11 cellular contexts compared by ENCODE assay signal in the genomic region with DNA sequence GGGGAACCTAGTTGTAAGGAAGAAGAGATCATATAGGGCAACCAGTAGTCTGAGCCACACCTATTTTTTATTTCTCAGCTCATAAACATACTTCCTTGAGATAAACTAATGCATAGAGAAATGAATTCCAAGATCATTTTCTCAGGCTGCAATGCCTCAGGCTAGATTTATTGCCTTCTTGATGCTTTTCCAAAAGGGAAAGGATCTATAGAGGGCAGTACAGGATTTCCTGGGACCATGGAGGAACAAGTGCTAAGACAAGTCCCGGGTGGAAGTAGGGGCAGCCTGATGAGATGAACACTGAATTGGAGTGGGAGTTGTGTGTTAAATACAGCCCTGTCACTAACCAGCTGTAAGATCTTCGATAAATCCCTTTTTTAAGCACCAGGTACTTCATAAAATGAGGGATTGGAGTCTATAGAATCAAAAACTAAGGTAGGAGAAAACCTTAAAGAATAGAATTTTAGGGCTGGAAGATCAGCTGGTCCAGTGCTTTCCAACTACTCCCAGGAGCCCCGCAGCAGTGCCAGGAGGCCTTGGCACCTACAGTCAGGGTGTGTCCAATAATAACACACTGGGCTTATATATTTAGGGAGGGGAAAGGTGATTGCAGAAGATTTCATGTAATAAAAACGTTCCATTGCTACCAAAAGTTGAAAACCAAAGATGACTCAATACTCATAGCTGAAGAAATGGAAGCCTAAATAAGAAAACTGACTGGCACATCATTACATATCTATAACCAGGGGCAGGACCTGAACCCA. TPM values are rescaled to one million over a fixed set of nuclear protein-coding genes. Genes with fewer than 3 reads are reported as not detected.
DNase-seq lines count a peak whose midpoint lies in the region; ATAC-seq and TF ChIP-seq lines count a peak whose summit lies in the region.
"Had no signal": no experiment of that assay in that cellular context is flagged by ENCODE, and none has a peak within 500 bp of the region (broad histone marks: within the 10 kb centered on the region; RNA-seq: fewer than 3 reads in every experiment).

No MANE protein-coding gene starts in this region.

- no peak overlapping the region for H2AFZ ChIP-seq in OCI-LY7 (ENCODE audit: low read length)
- no peak overlapping the region for H2AFZ ChIP-seq in osteoblast (ENCODE audit: low read length)

- DNase-seq in ELR (ENCODE audit: low read depth) (peak; percentile 57), OCI-LY7 (ENCODE audit: low spot score) (peak; percentile 6), epithelial cell of prostate (ENCODE audit: low read depth, low spot score) (no peak), osteoblast (ENCODE audit: insufficient read length, low spot score, missing footprints) (no peak), AG08396 (ENCODE audit: low spot score) (no peak), AG20443 (ENCODE audit: low spot score) (no peak)
- no peak for DNase-seq in activated CD8-positive, alpha-beta memory T cell treated with anti-CD3 and anti-CD28 coated beads, Interleukin-2, amount 50 U/mL, for 48 hours
- DNase-seq: activated CD8-positive, alpha-beta memory T cell treated with anti-CD3 and anti-CD28 coated beads for 24 hours; NCI-H226; testis had no signal

- H3K27ac ChIP-seq in OCI-LY7 (ENCODE audit: low read depth, low read length, poor library complexity, severe bottlenecking) = no peak overlapping the region
- H3K27ac ChIP-seq in epithelial cell of prostate = peak overlapping the region; percentile 70
- H3K27ac ChIP-seq in osteoblast (ENCODE audit: low read depth, low read length) = no peak overlapping the region
- H3K27ac ChIP-seq: testis had no signal

- H3K9me3 ChIP-seq in OCI-LY7 (ENCODE audit: low read length) (no peaks in the 10 kb centered on the region), osteoblast (ENCODE audit: low read depth, low read length) (no peaks in the 10 kb centered on the region)
- H3K9me3 ChIP-seq: testis had no signal

- H3K27me3 ChIP-seq in osteoblast (ENCODE audit: insufficient read depth, low read length) = peaks cover 4% of the 10 kb centered on the region
- H3K27me3 ChIP-seq: testis had no signal

- H3K79me2 ChIP-seq in OCI-LY7 (ENCODE audit: insufficient read depth, low read depth, low read length) (no peaks in the 10 kb centered on the region), osteoblast (ENCODE audit: insufficient read depth, low read length) (no peaks in the 10 kb centered on the region)

- no peaks in the 10 kb centered on the region for H4K20me1 ChIP-seq in OCI-LY7 (ENCODE audit: insufficient read depth, low read length)
- H4K20me1 ChIP-seq in osteoblast (ENCODE audit: insufficient read depth, low read length) = no peaks in the 10 kb centered on the region

- H3K4me1 ChIP-seq in OCI-LY7 (ENCODE audit: insufficient read depth, low read length, poor library complexity, severe bottlenecking) = peaks cover 4% of the 10 kb centered on the region
- H3K4me1 ChIP-seq in osteoblast (ENCODE audit: insufficient read depth, low read length) = peaks cover 34% of the 10 kb centered on the region

- POLR2A ChIA-PET in OCI-LY7 (lab: Charles Lee) = interaction anchor here (0.6 to 1.5 kb wide), 4 partner anchors 13 to 209 kb away, joined by 3 to 7 read pairs (median 4); no protein-coding TSS in a partner anchor

- peaks cover 32% of the 10 kb centered on the region for H3K36me3 ChIP-seq in OCI-LY7 (ENCODE audit: insufficient read depth, low read length)
- peaks cover 12% of the 10 kb centered on the region for H3K36me3 ChIP-seq in osteoblast (ENCODE audit: insufficient read depth, low read length)

- no TSS peak for BruUV-seq in OCI-LY7 (replicated peaks; lab: Mats Ljungman, UMichigan)

- intact Hi-C loops in OCI-LY7 (cut with micrococcal nuclease; ENCODE audit: unreplicated experiment) = no loop called here

- CTCF ChIA-PET in OCI-LY7 (lab: Charles Lee; ENCODE audit: unreplicated experiment) = no interaction called here

- H3K4me3 ChIP-seq in OCI-LY7 (ENCODE audit: low read depth, low read length, poor library complexity, severe bottlenecking) (no peak overlapping the region), osteoblast (ENCODE audit: insufficient read depth, low read length) (no peak overlapping the region)
- H3K4me3 ChIP-seq: testis had no signal

- TF ChIP-seq CTCF in OCI-LY7 (conservative IDR thresholded peaks at IDR 0.05; ENCODE audit: low read length) (no peak; the same call in 1 of the 2 replicates), osteoblast (IDR thresholded peaks at IDR 0.05; ENCODE audit: extremely low read depth, low read depth, low read length) (peak; percentile 49)

- H3K9me2 ChIP-seq in OCI-LY7 (ENCODE audit: insufficient read depth, low read length) = no peaks in the 10 kb centered on the region

- ATAC-seq in HG03520 (IDR thresholded peaks at IDR 0.05; ENCODE audit: unreplicated experiment) = no peak

- no peak overlapping the region for H3K4me2 ChIP-seq in OCI-LY7 (ENCODE audit: low read length)
- H3K4me2 ChIP-seq in osteoblast (ENCODE audit: insufficient read depth, low read length) = peak overlapping the region; percentile 11

RNA-seq across cellular contexts. Expression of gene SERTAD2, which starts 58.1 kb away (rescaled TPM):
- 10.7 and 11.5 TPM in 2 replicates for total RNA-seq in OCI-LY7 (2014; rRNA removed; shearing (Covaris generic))
- total RNA-seq in OCI-LY7 (2022) (53.2 and 54.5 TPM in 2 replicates), osteoblast (24.6 and 26.5 TPM in 2 replicates)

Comparison
In these comparisons a context has a peak if more than half of its experiments do, and no peak if none do; other contexts are left out.
1. DNase-seq: peak in ELR (single experiment) and OCI-LY7 (single experiment); none in epithelial cell of prostate (single experiment), osteoblast (single experiment), AG08396 (single experiment), AG20443 (single experiment) and activated CD8-positive, alpha-beta memory T cell treated with anti-CD3 and anti-CD28 coated beads, Interleukin-2, amount 50 U/mL, for 48 hours (single experiment).